8 cellular contexts compared by ENCODE assay signal in the genomic region with DNA sequence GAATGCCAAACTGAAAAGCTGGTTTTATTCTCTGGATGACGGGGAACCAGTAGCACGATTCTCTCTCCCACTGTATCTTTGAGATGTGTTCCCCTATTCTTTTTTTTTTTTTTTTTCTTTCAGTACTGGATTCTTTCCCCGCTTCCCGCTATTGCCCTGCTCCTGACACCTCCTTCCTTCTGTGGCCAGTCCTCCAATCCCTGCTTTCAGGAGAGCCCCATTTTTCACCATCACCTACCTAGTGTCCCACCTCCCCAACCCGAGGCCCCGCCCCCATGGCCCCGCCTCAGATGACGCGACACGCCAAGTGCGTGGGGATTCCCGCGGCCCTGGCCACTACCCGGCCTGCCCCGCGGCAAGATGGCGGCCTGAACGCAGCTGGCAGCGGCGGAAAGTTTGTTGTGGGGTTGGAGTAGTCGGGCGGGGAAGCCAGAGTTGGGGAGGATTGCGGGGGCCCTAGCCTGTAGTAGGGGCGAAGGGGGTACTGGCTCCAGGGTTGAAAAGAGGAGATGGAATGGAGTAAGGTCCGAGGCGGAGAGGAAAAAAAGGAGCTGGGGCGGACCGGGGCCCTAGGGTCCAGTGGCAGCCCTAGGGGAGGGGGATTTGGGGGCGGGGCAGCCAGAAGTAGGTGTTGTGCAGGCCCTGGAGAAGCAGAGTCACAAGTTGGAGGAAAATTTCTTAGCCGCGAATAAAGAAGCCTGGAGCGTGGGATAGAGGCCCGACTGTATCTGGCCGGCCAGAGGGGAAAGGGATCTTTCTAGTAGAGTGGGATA. TPM values are rescaled to one million over a fixed set of nuclear protein-coding genes. Genes with fewer than 3 reads are reported as not detected.
DNase-seq lines count a peak whose midpoint lies in the region; ATAC-seq, FAIRE-seq and TF ChIP-seq lines count a peak whose summit lies in the region.

Gene TJAP1 (plus strand): TSS at position 336 of the 773 bp plus-strand sequence. CDS start 21,432 bp downstream, outside the sequence.

- no peak for TF ChIP-seq CTCF in endodermal cell (conservative IDR thresholded peaks at IDR 0.05)

- H3K36me3 ChIP-seq in NT2/D1 (ENCODE audit: insufficient read depth, insufficient read length, low read length) (peaks cover 13% of the 10 kb centered on the region), endodermal cell (ENCODE audit: control insufficient read depth, insufficient read depth, low read length) (peaks cover 13% of the 10 kb centered on the region)

- peak within 1 kb of the TSS; percentile 91 for H3K27ac Mint-ChIP-seq in endodermal cell

- no peaks in the 10 kb centered on the region for H3K27me3 ChIP-seq in NT2/D1 (ENCODE audit: insufficient read depth, insufficient read length)
- no peaks in the 10 kb centered on the region for H3K27me3 ChIP-seq in endodermal cell (ENCODE audit: control insufficient read depth, insufficient read depth, low read length, poor library complexity, severe bottlenecking)

- WGBS in endodermal cell (ENCODE audit: insufficient coverage in 1 of 2, insufficient read length in 1 of 2), 2 experiments, result 5 to 27% methylated on average over 6 to 34 of the region's 34 CpGs

- ATAC-seq in GM19438 (IDR thresholded peaks at IDR 0.05; ENCODE audit: low read depth, unreplicated experiment), result peak; percentile 95

- peaks cover 9% of the 10 kb centered on the region for H3K36me3 Mint-ChIP-seq in endodermal cell (ENCODE audit: low read depth)

- peak; percentile 98 for FAIRE-seq in HTR-8/SVneo (lab: Jason Lieb, UNC)

- H3K9me3 Mint-ChIP-seq in endodermal cell, result no peaks in the 10 kb centered on the region

- peaks cover 30% of the 10 kb centered on the region for H3K4me1 Mint-ChIP-seq in endodermal cell

- DNase-seq in CD1c-positive myeloid dendritic cell (ENCODE audit: extremely low spot score), result peak; percentile 93
- DNase-seq in HTR-8/SVneo (ENCODE audit: insufficient read length, low spot score), result peak; percentile 95
- peak; percentile 63 for DNase-seq in NT2/D1 (ENCODE audit: low read depth, low spot score)
- DNase-seq in activated CD8-positive, alpha-beta memory T cell treated with anti-CD3 and anti-CD28 coated beads, Interleukin-2, amount 50 U/mL, for 1 hour (ENCODE audit: extremely low read depth), result peak; percentile 78
- peak; percentile 98 for DNase-seq in endodermal cell
- DNase-seq in mesenteric fat pad (ENCODE audit: low spot score), result peak; percentile 98
- DNase-seq in stimulated activated CD8-positive, alpha-beta memory T cell treated with anti-CD3 and anti-CD28 coated beads, Interleukin-15, amount 100 ng/mL, for 1 hour (ENCODE audit: low read depth), result peak; percentile 99

- peak within 1 kb of the TSS; percentile 60 for H3K27ac ChIP-seq in endodermal cell (ENCODE audit: low read depth, low read length)

- peak within 1 kb of the TSS; percentile 51 for H3K4me3 ChIP-seq in NT2/D1 (ENCODE audit: insufficient read length, low read depth)
- H3K4me3 ChIP-seq in endodermal cell (ENCODE audit: low read length), result peak within 1 kb of the TSS; percentile 88

- H3K9me3 ChIP-seq in NT2/D1 (ENCODE audit: insufficient read depth, low read length), result no peaks in the 10 kb centered on the region
- no peaks in the 10 kb centered on the region for H3K9me3 ChIP-seq in endodermal cell (ENCODE audit: control insufficient read depth, low read length)

- H3K9ac ChIP-seq in NT2/D1 (ENCODE audit: insufficient read length, low read depth) (peak within 1 kb of the TSS; percentile 87), endodermal cell (ENCODE audit: extremely low read depth, low read length, poor library complexity, severe bottlenecking) (peak within 1 kb of the TSS; percentile 87)

- H3K27me3 Mint-ChIP-seq in endodermal cell (ENCODE audit: insufficient read depth), result no peaks in the 10 kb centered on the region

- peak within 1 kb of the TSS; percentile 83 for H3K4me3 Mint-ChIP-seq in endodermal cell

- H3K4me1 ChIP-seq in NT2/D1 (ENCODE audit: insufficient read depth, insufficient read length) (peaks cover 8% of the 10 kb centered on the region), endodermal cell (ENCODE audit: control insufficient read depth, insufficient read depth, low read length) (peaks cover 5% of the 10 kb centered on the region)

RNA-seq across cellular contexts. Expression of gene TJAP1, which starts in this region (rescaled TPM):
- total RNA-seq in endodermal cell (10 to 100 TPM; 44.3 to 50.2 TPM), mesenteric fat pad (20.3 TPM)
- polyA plus RNA-seq in endodermal cell (2013, experiment 1 of 2), result 42.1 TPM
- 33.3 TPM for polyA plus RNA-seq in endodermal cell (2013, experiment 2 of 2)

Comparison
In these comparisons a context has a peak if more than half of its experiments do, and no peak if none do; other contexts are left out.
1. Peak in every context shown above with its lines: DNase-seq, ATAC-seq, H3K4me3 ChIP-seq and H3K27ac ChIP-seq.